Comparison of ENCODE assay signal across 7 cellular contexts in genomic region chr16:49528564-49529150, GRCh38.
A peak's percentile ranks its signal among the peaks of the same experiment; 100 is the strongest.
DNase-seq lines count a peak whose midpoint lies in the region; ATAC-seq and TF ChIP-seq lines count a peak whose summit lies in the region.

No MANE protein-coding gene starts in this region.

- no peak for TF ChIP-seq POLR2A in erythroblast (IDR thresholded peaks at IDR 0.05; ENCODE audit: low read length)

- H3K27me3 Mint-ChIP-seq in activated naive CD4-positive, alpha-beta T cell treated with anti-CD3 and anti-CD28 coated beads, Interleukin-2, amount 50 U/mL, for 24 hours: no peaks in the 10 kb centered on the region
- H3K27me3 Mint-ChIP-seq in stimulated activated naive CD8-positive, alpha-beta T cell treated with anti-CD3 and anti-CD28 coated beads, Interleukin-15, Interleukin-2, amounts not matched to agents 100 ng/mL and 50 ng/mL, for 24 hours: no peaks in the 10 kb centered on the region

- peak overlapping the region; percentile 12 for H3K27ac Mint-ChIP-seq in activated naive CD4-positive, alpha-beta T cell treated with anti-CD3 and anti-CD28 coated beads, Interleukin-2, amount 50 U/mL, for 24 hours
- peak overlapping the region; percentile 73 for H3K27ac Mint-ChIP-seq in stimulated activated naive CD8-positive, alpha-beta T cell treated with anti-CD3 and anti-CD28 coated beads, Interleukin-15, Interleukin-2, amounts not matched to agents 100 ng/mL and 50 ng/mL, for 24 hours

- no peaks in the 10 kb centered on the region for H3K36me3 ChIP-seq in HUES48 (ENCODE audit: control insufficient read depth, insufficient read depth, low read length)

- no peaks in the 10 kb centered on the region for H3K9me3 ChIP-seq in HUES48 (ENCODE audit: control insufficient read depth, insufficient read depth, low read length)

- H3K4me1 ChIP-seq in HUES48 (ENCODE audit: control insufficient read depth, insufficient read depth, low read length): peaks cover 37% of the 10 kb centered on the region

- no peaks in the 10 kb centered on the region for H3K27me3 ChIP-seq in HUES48 (ENCODE audit: control insufficient read depth, insufficient read depth, low read length)

- peak overlapping the region; percentile 57 for H3K27ac ChIP-seq in HUES48 (ENCODE audit: low read depth, low read length)

- H3K4me3 ChIP-seq in HUES48 (ENCODE audit: low read depth, low read length): no peak overlapping the region

- H3K4me1 Mint-ChIP-seq in activated naive CD4-positive, alpha-beta T cell treated with anti-CD3 and anti-CD28 coated beads, Interleukin-2, amount 50 U/mL, for 24 hours: peaks cover 15% of the 10 kb centered on the region
- H3K4me1 Mint-ChIP-seq in stimulated activated naive CD8-positive, alpha-beta T cell treated with anti-CD3 and anti-CD28 coated beads, Interleukin-15, Interleukin-2, amounts not matched to agents 100 ng/mL and 50 ng/mL, for 24 hours (ENCODE audit: low read depth): peaks cover 10% of the 10 kb centered on the region

- ATAC-seq in GM19395 (IDR thresholded peaks at IDR 0.05; ENCODE audit: unreplicated experiment): no peak

- H3K4me3 Mint-ChIP-seq in activated naive CD4-positive, alpha-beta T cell treated with anti-CD3 and anti-CD28 coated beads, Interleukin-2, amount 50 U/mL, for 24 hours: peak overlapping the region; percentile 86
- H3K4me3 Mint-ChIP-seq in stimulated activated naive CD8-positive, alpha-beta T cell treated with anti-CD3 and anti-CD28 coated beads, Interleukin-15, Interleukin-2, amounts not matched to agents 100 ng/mL and 50 ng/mL, for 24 hours: peak overlapping the region; percentile 80

- H3K36me3 Mint-ChIP-seq in activated naive CD4-positive, alpha-beta T cell treated with anti-CD3 and anti-CD28 coated beads, Interleukin-2, amount 50 U/mL, for 24 hours: no peaks in the 10 kb centered on the region
- H3K36me3 Mint-ChIP-seq in stimulated activated naive CD8-positive, alpha-beta T cell treated with anti-CD3 and anti-CD28 coated beads, Interleukin-15, Interleukin-2, amounts not matched to agents 100 ng/mL and 50 ng/mL, for 24 hours (ENCODE audit: low read depth): no peaks in the 10 kb centered on the region

- peak; percentile 5 for DNase-seq in iris pigment epithelial cell (ENCODE audit: low read depth)
- DNase-seq in HuH-7.5 (ENCODE audit: low spot score): no peak
- DNase-seq in erythroblast (lab: John Stamatoyannopoulos, UW): no peak

- H3K9me3 Mint-ChIP-seq in activated naive CD4-positive, alpha-beta T cell treated with anti-CD3 and anti-CD28 coated beads, Interleukin-2, amount 50 U/mL, for 24 hours: no peaks in the 10 kb centered on the region
- no peaks in the 10 kb centered on the region for H3K9me3 Mint-ChIP-seq in stimulated activated naive CD8-positive, alpha-beta T cell treated with anti-CD3 and anti-CD28 coated beads, Interleukin-15, Interleukin-2, amounts not matched to agents 100 ng/mL and 50 ng/mL, for 24 hours

- no peak overlapping the region; the same call in 1 of the 2 replicates for H3K9ac ChIP-seq in HUES48 (ENCODE audit: low read depth, low read length)
